ENCODE assay signal across 8 cellular contexts in genomic region chr3:10950476-10951294, GRCh38. TPM values are rescaled to one million over a fixed set of nuclear protein-coding genes. Genes with fewer than 3 reads are reported as not detected.
DNase-seq lines count a peak whose midpoint lies in the region; TF ChIP-seq lines count a peak whose summit lies in the region.

No MANE protein-coding gene starts in this region.

- DNase-seq in GM10266 (ENCODE audit: extremely low spot score): no peak
- DNase-seq in OCI-M1 (lab: John Stamatoyannopoulos, UW): peak; percentile 82
- DNase-seq in esophagus squamous epithelium (lab: John Stamatoyannopoulos, UW): no peak
- DNase-seq in nucleus accumbens (lab: John Stamatoyannopoulos, UW): peak in 35 of 56 donors; percentile 11 to 77 (median 36)
- DNase-seq in middle frontal gyrus (ENCODE audit: extremely low spot score, low spot score): no peak
- DNase-seq in NCI-H2107 (lab: John Stamatoyannopoulos, UW): no peak
- no peak for DNase-seq in activated naive CD4-positive, alpha-beta T cell treated with Interleukin-2 at 50 U/mL for 16 hours

- intact Hi-C loops in esophagus squamous epithelium (cut with DNase I): no loop called here

- WGBS in esophagus squamous epithelium, 2 donors: 38 to 43% methylated on average over 10 of the region's 12 CpGs

- peaks cover 0 to 8% (median 0%) of the 10 kb centered on the region in 3 donors for H3K4me1 ChIP-seq in esophagus squamous epithelium

- H3K4me3 ChIP-seq in esophagus squamous epithelium: no peak overlapping the region

- no peak for TF ChIP-seq POLR2A in esophagus squamous epithelium (IDR thresholded peaks at IDR 0.05)

- peaks cover 0 to 55% (median 0%) of the 10 kb centered on the region in 4 donors for H3K27me3 ChIP-seq in esophagus squamous epithelium

- no peak overlapping the region for H3K27ac ChIP-seq in 22Rv1
- H3K27ac ChIP-seq in esophagus squamous epithelium: no peak overlapping the region

- H3K9me3 ChIP-seq in esophagus squamous epithelium: no peaks in the 10 kb centered on the region

- TF ChIP-seq CTCF in 22Rv1 (IDR thresholded peaks at IDR 0.05): peak; percentile 61
- TF ChIP-seq CTCF in GM10266 (IDR thresholded peaks at IDR 0.05; ENCODE audit: control insufficient read depth, insufficient read depth, low read depth, missing control alignments): peak; percentile 43
- peak in 5 of 6 experiments; percentile 36 to 70 (median 50) for TF ChIP-seq CTCF in esophagus squamous epithelium (IDR thresholded peaks at IDR 0.05)

- H3K36me3 ChIP-seq in esophagus squamous epithelium: no peaks in the 10 kb centered on the region

RNA-seq across cellular contexts. Expression of gene SLC6A1, which starts 41.9 kb away (rescaled TPM):
- total RNA-seq in esophagus squamous epithelium: 10 to 100 TPM in 3 of 4 donors, 1 to 10 TPM in 1; 8.6 to 34.4 (median 22.3) TPM

Comparison
In these comparisons a context has a peak if more than half of its experiments do, and no peak if none do; other contexts are left out.
1. DNase-seq: peak in OCI-M1 (single experiment) and nucleus accumbens (35 of 56); none in GM10266 (single experiment), esophagus squamous epithelium (single experiment), middle frontal gyrus (single experiment), NCI-H2107 (single experiment) and activated naive CD4-positive, alpha-beta T cell treated with Interleukin-2 at 50 U/mL for 16 hours (single experiment).
2. Peak in every context shown above with its lines, with median percentiles within 50 percentile points of each other: CTCF ChIP-seq.